Comparison of ENCODE assay signal across 17 cellular contexts in genomic region chr2:149817206-149817605, GRCh38.
"Had no signal": no experiment of that assay in that cellular context is flagged by ENCODE, and none has a peak within 500 bp of the region (broad histone marks: within the 10 kb centered on the region; RNA-seq: fewer than 3 reads in every experiment).

No MANE protein-coding gene starts in this region.

- ATAC-seq: activated T-helper 17 cell treated with anti-CD3 and anti-CD28 coated beads, Interleukin-2, amount 50 U/mL, for 72 hours; gastrocnemius medialis; stimulated activated naive CD8-positive, alpha-beta T cell treated with anti-CD3 and anti-CD28 coated beads, Interleukin-15, amount 100 ng/mL, for 72 hours; WTC11 had no signal

- H3K27ac ChIP-seq: breast epithelium, gastrocnemius medialis, left ventricle myocardium inferior, thoracic aorta had no signal

- H3K36me3 ChIP-seq: breast epithelium, gastrocnemius medialis, left ventricle myocardium inferior, thoracic aorta had no signal

- H3K4me1 ChIP-seq: gastrocnemius medialis, left ventricle myocardium inferior had no signal

- H3K9me3 ChIP-seq: breast epithelium, gastrocnemius medialis, left ventricle myocardium inferior, thoracic aorta had no signal

- H3K4me3 Mint-ChIP-seq: activated naive CD4-positive, alpha-beta T cell treated with anti-CD3 and anti-CD28 coated beads for 36 hours; activated T-helper 17 cell treated with anti-CD3 and anti-CD28 coated beads, Interleukin-2, amount 50 U/mL, for 72 hours; memory B cell; nephron progenitor cell; stimulated activated naive CD8-positive, alpha-beta T cell treated with anti-CD3 and anti-CD28 coated beads, Interleukin-15, amount 100 ng/mL, for 72 hours; T-helper 1 cell treated with Interleukin-12 subunit alpha and Interleukin-12 subunit beta and Interleukin-4 antibody, amounts not matched to agents 30 μg/mL and 1 μg/mL, for 36 hours; WTC11 had no signal

- H3K27me3 Mint-ChIP-seq: activated T-helper 17 cell treated with anti-CD3 and anti-CD28 coated beads, Interleukin-2, amount 50 U/mL, for 72 hours; memory B cell; stimulated activated naive CD8-positive, alpha-beta T cell treated with anti-CD3 and anti-CD28 coated beads, Interleukin-15, amount 100 ng/mL, for 72 hours had no signal

- H3K27me3 ChIP-seq: breast epithelium, gastrocnemius medialis had no signal

- DNase-seq: activated CD4-positive, alpha-beta T cell treated with anti-CD3 and anti-CD28 coated beads for 48 hours; activated CD8-positive, alpha-beta memory T cell treated with anti-CD3 and anti-CD28 coated beads for 24 hours; activated naive CD4-positive, alpha-beta T cell treated with anti-CD3 and anti-CD28 coated beads for 36 hours; activated T-cell treated with anti-CD3 and anti-CD28 coated beads for 4 hours; gastrocnemius medialis; islet precursor cell; left ventricle myocardium inferior; nephron progenitor cell; stimulated activated CD4-positive, alpha-beta T cell treated with anti-CD3 and anti-CD28 coated beads, Interleukin-15, amount 100 ng/mL, for 24 hours; stimulated activated CD4-positive, alpha-beta T cell treated with anti-CD3 and anti-CD28 coated beads, Interleukin-4, amount 100 ng/mL, for 4 hours; stimulated activated naive CD8-positive, alpha-beta T cell treated with anti-CD3 and anti-CD28 coated beads, Interleukin-15, amount 100 ng/mL, for 72 hours had no signal

- H3K9me3 Mint-ChIP-seq: memory B cell, nephron progenitor cell, WTC11 had no signal

- H3K4me1 Mint-ChIP-seq: activated T-helper 17 cell treated with anti-CD3 and anti-CD28 coated beads, Interleukin-2, amount 50 U/mL, for 72 hours; memory B cell; stimulated activated naive CD8-positive, alpha-beta T cell treated with anti-CD3 and anti-CD28 coated beads, Interleukin-15, amount 100 ng/mL, for 72 hours had no signal

- H3K27ac Mint-ChIP-seq: activated naive CD4-positive, alpha-beta T cell treated with anti-CD3 and anti-CD28 coated beads for 36 hours; activated T-helper 17 cell treated with anti-CD3 and anti-CD28 coated beads, Interleukin-2, amount 50 U/mL, for 72 hours; memory B cell; nephron progenitor cell; stimulated activated naive CD8-positive, alpha-beta T cell treated with anti-CD3 and anti-CD28 coated beads, Interleukin-15, amount 100 ng/mL, for 72 hours; T-helper 1 cell treated with Interleukin-12 subunit alpha and Interleukin-12 subunit beta and Interleukin-4 antibody, amounts not matched to agents 30 μg/mL and 1 μg/mL, for 36 hours; WTC11 had no signal

- H3K36me3 Mint-ChIP-seq: memory B cell, WTC11 had no signal

- H3K4me3 ChIP-seq: breast epithelium, gastrocnemius medialis, left ventricle myocardium inferior, thoracic aorta had no signal
